8 cellular contexts compared by ENCODE assay signal in genomic region chr3:108489776-108490175, GRCh38. TPM values are rescaled to one million over a fixed set of nuclear protein-coding genes. Genes with fewer than 3 reads are reported as not detected.
DNase-seq lines count a peak whose midpoint lies in the region; ATAC-seq and TF ChIP-seq lines count a peak whose summit lies in the region.

No MANE protein-coding gene starts in this region.

- TF ChIP-seq POLR2A in transverse colon (IDR thresholded peaks at IDR 0.05) = no peak

- no peaks in the 10 kb centered on the region for H3K36me3 ChIP-seq in lower lobe of right lung
- no peaks in the 10 kb centered on the region for H3K36me3 ChIP-seq in transverse colon

- H3K9me3 ChIP-seq in lower lobe of right lung (no peaks in the 10 kb centered on the region), transverse colon (no peaks in the 10 kb centered on the region)

- peak; percentile 86 for ATAC-seq in GM21723 (IDR thresholded peaks at IDR 0.05; ENCODE audit: unreplicated experiment)
- ATAC-seq in lower lobe of right lung = peak; percentile 69 to 76

- 23% methylated on average over 2 of the region's 2 CpGs; no CpG with 5 or more reads in 1 of the 2 donors for WGBS in transverse colon (ENCODE audit: low coverage in 1 of 2), 2 donors

- intact Hi-C loops in lower lobe of right lung (cut with DNase I) (loop anchor here (5.0 kb wide), 1 partner anchor 63 kb away; no protein-coding TSS in a partner anchor), transverse colon (cut with DNase I; ENCODE audit: low total_unique reads) (loop anchor here (5.0 kb wide), 1 partner anchor 63 kb away; no protein-coding TSS in a partner anchor)

- H3K4me1 ChIP-seq in lower lobe of right lung = no peaks in the 10 kb centered on the region
- peaks cover 0 to 8% (median 0%) of the 10 kb centered on the region in 4 donors for H3K4me1 ChIP-seq in transverse colon

- in situ Hi-C loops in transverse colon (cut with MboI; ENCODE audit: low pct_ligation_motif_present in 1 of 4, low pct_unique_long_range_greater_than_20kb in 1 of 4, low sequenced_read_pairs in 3 of 4) = loop anchor here in 3 of 4 donors (5.0 to 10.0 kb wide), 3 partner anchors 63 to 425 kb away; no protein-coding TSS in a partner anchor

- no peak overlapping the region for H3K4me3 ChIP-seq in lower lobe of right lung
- no peak overlapping the region for H3K4me3 ChIP-seq in transverse colon

- TF ChIP-seq EP300 in transverse colon (IDR thresholded peaks at IDR 0.05; ENCODE audit: low read depth) = no peak

- DNase-seq in activated CD4-positive, CD25-positive, alpha-beta regulatory T cell treated with anti-CD3 and anti-CD28 coated beads, Interleukin-2, amount 50 U/mL, for 16 hours (ENCODE audit: low read depth, low spot score) = peak; percentile 2
- DNase-seq in activated CD4-positive, CD25-positive, alpha-beta regulatory T cell treated with anti-CD3 and anti-CD28 coated beads, Interleukin-2, amount 50 U/mL, for 72 hours = no peak
- peak; percentile 54 for DNase-seq in M059J (ENCODE audit: low read depth)
- DNase-seq in SKM-1 (lab: John Stamatoyannopoulos, UW; ENCODE audit: unreplicated experiment) = peak; percentile 30
- peak; percentile 55 for DNase-seq in dedifferentiated amniotic fluid mesenchymal stem cell (ENCODE audit: extremely low spot score)
- DNase-seq in lower lobe of right lung = no peak
- no peak for DNase-seq in transverse colon

- no peaks in the 10 kb centered on the region for H3K27me3 ChIP-seq in lower lobe of right lung (ENCODE audit: low read depth)
- no peaks in the 10 kb centered on the region for H3K27me3 ChIP-seq in transverse colon

- peak; percentile 72 for TF ChIP-seq CTCF in lower lobe of right lung (IDR thresholded peaks at IDR 0.05)
- peak; percentile 60 to 74 (median 67) for TF ChIP-seq CTCF in transverse colon (IDR thresholded peaks at IDR 0.05)

- H3K27ac ChIP-seq in lower lobe of right lung (no peak overlapping the region), transverse colon (no peak overlapping the region)

RNA-seq across cellular contexts. Expression of gene MYH15, which starts 20.6 kb away (rescaled TPM):
- 0.05 and 0.44 TPM in 2 replicates for total RNA-seq in M059J (2014; rRNA removed; shearing (Covaris generic))
- total RNA-seq in lower lobe of right lung = 1.0 TPM
- under 1 TPM in 2 of 4 donors, not detected in 2; 0.16 to 0.41 TPM for total RNA-seq in transverse colon

Comparison
In these comparisons a context has a peak if more than half of its experiments do, and no peak if none do; other contexts are left out.
1. DNase-seq: peak in activated CD4-positive, CD25-positive, alpha-beta regulatory T cell treated with anti-CD3 and anti-CD28 coated beads, Interleukin-2, amount 50 U/mL, for 16 hours (single experiment), M059J (single experiment), SKM-1 (single experiment) and dedifferentiated amniotic fluid mesenchymal stem cell (single experiment); none in activated CD4-positive, CD25-positive, alpha-beta regulatory T cell treated with anti-CD3 and anti-CD28 coated beads, Interleukin-2, amount 50 U/mL, for 72 hours (single experiment), lower lobe of right lung (single experiment) and transverse colon (single experiment).